20 cellular contexts compared by ENCODE assay signal in the genomic region with DNA sequence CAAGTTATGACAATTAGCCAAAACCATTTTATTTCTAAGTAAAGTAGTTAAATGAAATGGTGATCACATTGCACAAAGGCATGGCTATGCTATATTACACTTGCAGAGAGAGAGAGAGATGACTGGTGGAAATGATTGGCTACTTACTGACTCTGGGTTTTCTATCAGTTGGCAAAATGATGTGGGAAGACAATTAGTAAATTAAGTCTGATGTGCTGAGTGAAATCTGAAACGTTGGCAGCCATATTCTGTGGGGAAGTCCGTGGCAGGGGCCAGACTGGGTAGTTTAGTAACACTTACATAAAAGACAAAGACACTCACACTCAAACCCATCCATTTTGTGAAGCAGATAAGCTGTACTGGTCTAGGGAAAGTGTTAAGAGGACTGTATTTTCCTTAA.
A peak's percentile ranks its signal among the peaks of the same experiment; 100 is the strongest.
DNase-seq lines count a peak whose midpoint lies in the region; ATAC-seq and TF ChIP-seq lines count a peak whose summit lies in the region.
"Had no signal": no experiment of that assay in that cellular context is flagged by ENCODE, and none has a peak within 500 bp of the region (broad histone marks: within the 10 kb centered on the region; RNA-seq: fewer than 3 reads in every experiment).

No MANE protein-coding gene starts in this region.

- H3K4me1 Mint-ChIP-seq in activated T-cell treated with anti-CD3 and anti-CD28 coated beads, Interleukin-2, amount 50 U/mL, for 24 hours (ENCODE audit: low read depth) = peaks cover 28% of the 10 kb centered on the region
- H3K4me1 Mint-ChIP-seq in GM23338 = peaks cover 34% of the 10 kb centered on the region

- no CpG with 5 or more reads among the region's 2 CpGs for WGBS in neuronal stem cell (ENCODE audit: extremely low coverage in 2 of 2, insufficient read length in 2 of 2, insufficient replicate concordance in 1 of 2), 2 donors

- H3K27ac Mint-ChIP-seq in activated T-cell treated with anti-CD3 and anti-CD28 coated beads, Interleukin-2, amount 50 U/mL, for 24 hours = peak overlapping the region; percentile 31
- peak overlapping the region; percentile 30 for H3K27ac Mint-ChIP-seq in GM23338

- H3K9ac ChIP-seq in DND-41 (ENCODE audit: low read depth, low read length) (no peak overlapping the region), neuronal stem cell (ENCODE audit: low read depth, low read length, poor library complexity) (no peak overlapping the region)
- H3K9ac ChIP-seq: SK-N-SH had no signal

- peak overlapping the region; percentile 17; the same call in 1 of the 2 replicates for H2AFZ ChIP-seq in DND-41 (ENCODE audit: low read depth, low read length)
- H2AFZ ChIP-seq in GM23338 = no peak overlapping the region
- H2AFZ ChIP-seq in neuronal stem cell (ENCODE audit: low read length) = peak overlapping the region; percentile 32

- no peaks in the 10 kb centered on the region for H3K9me3 Mint-ChIP-seq in activated T-cell treated with anti-CD3 and anti-CD28 coated beads, Interleukin-2, amount 50 U/mL, for 24 hours
- peaks cover 9% of the 10 kb centered on the region for H3K9me3 Mint-ChIP-seq in GM23338

- no peak for TF ChIP-seq CTCF in DND-41 (IDR thresholded peaks at IDR 0.05; ENCODE audit: borderline replicate concordance, extremely low read depth, low read length, poor library complexity, severe bottlenecking)
- TF ChIP-seq CTCF in GM23338 (conservative IDR thresholded peaks at IDR 0.05; ENCODE audit: low read depth in 2 of 2) = no peak

- H3K27ac ChIP-seq in DND-41 (ENCODE audit: low read length) = no peak overlapping the region
- H3K27ac ChIP-seq in GM23338 (ENCODE audit: low read depth) = no peak overlapping the region
- H3K27ac ChIP-seq in neuronal stem cell (replicated peaks; ENCODE audit: low read length) = no peak overlapping the region
- H3K27ac ChIP-seq: RWPE1 had no signal

- H3K36me3 Mint-ChIP-seq in activated T-cell treated with anti-CD3 and anti-CD28 coated beads, Interleukin-2, amount 50 U/mL, for 24 hours (ENCODE audit: low read depth) = no peaks in the 10 kb centered on the region
- H3K36me3 Mint-ChIP-seq in GM23338 (ENCODE audit: low read depth) = peaks cover 10% of the 10 kb centered on the region

- H3K79me1 ChIP-seq in neuronal stem cell (ENCODE audit: low read depth, low read length) = no peaks in the 10 kb centered on the region

- H3K14ac ChIP-seq in neuronal stem cell (ENCODE audit: low read length) = no peak overlapping the region

- no peak overlapping the region for H2BK15ac ChIP-seq in neuronal stem cell (ENCODE audit: low read length)

- H3K18ac ChIP-seq in neuronal stem cell (ENCODE audit: low read length) = no peak overlapping the region

- H3K4me1 ChIP-seq in DND-41 (ENCODE audit: insufficient read depth, low read length) (no peaks in the 10 kb centered on the region), GM23338 (ENCODE audit: insufficient read depth) (peaks cover 26% of the 10 kb centered on the region), neuronal stem cell (ENCODE audit: control insufficient read depth in 2 of 2, insufficient read depth in 1 of 2, low read depth in 1 of 2, low read length in 2 of 2) (peaks cover 0 to 6% of the 10 kb centered on the region in 2 donors)
- H3K4me1 ChIP-seq: BE2C had no signal

- no peak overlapping the region for H4K91ac ChIP-seq in neuronal stem cell (ENCODE audit: low read depth, low read length, poor library complexity)

- no peaks in the 10 kb centered on the region for H3F3A ChIP-seq in GM23338 (replicated peaks; ENCODE audit: low read depth)

- H3K23ac ChIP-seq in neuronal stem cell (ENCODE audit: low read depth, low read length, poor library complexity) = no peak overlapping the region

- no peak overlapping the region for H2BK12ac ChIP-seq in neuronal stem cell (ENCODE audit: low read length)

- no peak overlapping the region for H3K4ac ChIP-seq in neuronal stem cell (ENCODE audit: low read length)

- peaks cover 41% of the 10 kb centered on the region for H3K27me3 Mint-ChIP-seq in activated T-cell treated with anti-CD3 and anti-CD28 coated beads, Interleukin-2, amount 50 U/mL, for 24 hours
- peaks cover 7% of the 10 kb centered on the region for H3K27me3 Mint-ChIP-seq in GM23338 (ENCODE audit: insufficient read depth, low read depth, poor library complexity)

- no peak overlapping the region for H2AK5ac ChIP-seq in neuronal stem cell (ENCODE audit: low read depth, low read length)

- no peak overlapping the region for H3K4me2 ChIP-seq in DND-41 (ENCODE audit: insufficient read depth, low read length)
- H3K4me2 ChIP-seq in GM23338 = no peak overlapping the region
- no peak overlapping the region for H3K4me2 ChIP-seq in neuronal stem cell (ENCODE audit: insufficient read depth, low read length, poor library complexity, severe bottlenecking)
- H3K4me2 ChIP-seq: SK-N-SH had no signal

- no peak overlapping the region for H4K8ac ChIP-seq in neuronal stem cell (ENCODE audit: low read depth, low read length)

- peaks cover 4% of the 10 kb centered on the region; the same call in 1 of the 2 replicates for H3K9me2 ChIP-seq in GM23338 (ENCODE audit: insufficient read depth)
- H3K9me2 ChIP-seq: SK-N-SH had no signal

- ATAC-seq in DND-41 (ENCODE audit: insufficient read depth, low read depth) (no peak), GM23338 (no peak)

- H4K20me1 ChIP-seq in DND-41 (ENCODE audit: insufficient read depth, low read length) (no peaks in the 10 kb centered on the region), GM23338 (replicated peaks; ENCODE audit: insufficient read depth) (no peaks in the 10 kb centered on the region)

- H3K4me3 ChIP-seq in DND-41 (ENCODE audit: low read depth in 1 of 2, low read length in 2 of 2) (no peak overlapping the region), GM23338 (no peak overlapping the region), neuronal stem cell (ENCODE audit: low read length in 2 of 2) (no peak overlapping the region)

- H3K79me2 ChIP-seq in DND-41 (ENCODE audit: insufficient read depth, low read length) (no peaks in the 10 kb centered on the region), GM23338 (replicated peaks; ENCODE audit: insufficient read depth) (no peaks in the 10 kb centered on the region)

- H3K36me3 ChIP-seq in DND-41 (ENCODE audit: insufficient read depth, low read length) = no peaks in the 10 kb centered on the region
- H3K36me3 ChIP-seq in GM23338 (ENCODE audit: insufficient read depth) = no peaks in the 10 kb centered on the region
- no peaks in the 10 kb centered on the region for H3K36me3 ChIP-seq in neuronal stem cell (replicated peaks in 1 of 2; ENCODE audit: control insufficient read depth in 2 of 2, insufficient read depth in 2 of 2, low read length in 2 of 2)
- H3K36me3 ChIP-seq: BE2C had no signal

- DNase-seq in activated T-cell treated with anti-CD3 and anti-CD28 coated beads, Interleukin-2, amount 50 U/mL, for 24 hours = no peak
- no peak for DNase-seq in activated T-cell treated with anti-CD3 and anti-CD28 coated beads, Interleukin-2, amount 50 U/mL, for 1 hour
- no peak for DNase-seq in DND-41
- DNase-seq in GM23338 (ENCODE audit: low spot score) = no peak
- no peak for DNase-seq in neuronal stem cell (ENCODE audit: low spot score)
- no peak for DNase-seq in EL
- DNase-seq in SK-N-DZ (ENCODE audit: low spot score) = no peak
- DNase-seq: BE2C; DMS53; HCEC 1CT; IMR-90; NCI-H1105; NCI-H146; NCI-H2029; NCI-H2227 treated with DMSO at 0.1 percent for 48 hours; NCI-H510A; NK-92 treated with Interleukin-12 subunit alpha and Interleukin-12 subunit beta, amount 100 ng/mL, for 24 hours; SHP77 treated with DMSO at 0.1 percent for 48 hours; SK-N-SH had no signal

- no peak overlapping the region for H2BK120ac ChIP-seq in neuronal stem cell (ENCODE audit: low read depth, low read length)

- no peak overlapping the region for H2BK5ac ChIP-seq in neuronal stem cell (ENCODE audit: low read length)

- H3K4me3 Mint-ChIP-seq in activated T-cell treated with anti-CD3 and anti-CD28 coated beads, Interleukin-2, amount 50 U/mL, for 24 hours = no peak overlapping the region
- no peak overlapping the region for H3K4me3 Mint-ChIP-seq in GM23338

- H3K9me3 ChIP-seq in DND-41 (ENCODE audit: insufficient read depth, low read length, severe bottlenecking) (no peaks in the 10 kb centered on the region), neuronal stem cell (replicated peaks in 1 of 2; ENCODE audit: control insufficient read depth in 2 of 2, insufficient read depth in 1 of 2, low read depth in 1 of 2, low read length in 2 of 2) (peaks cover 0 to 2% of the 10 kb centered on the region in 2 donors)
- H3K9me3 ChIP-seq: BE2C, SK-N-SH had no signal

- H3K27me3 ChIP-seq in DND-41 (ENCODE audit: insufficient read depth, low read length, poor library complexity) (no peaks in the 10 kb centered on the region), GM23338 (ENCODE audit: insufficient read depth) (no peaks in the 10 kb centered on the region), neuronal stem cell (ENCODE audit: control insufficient read depth in 3 of 3, insufficient read depth in 3 of 3, low read depth in 1 of 3, low read length in 3 of 3) (no peaks in the 10 kb centered on the region)
- H3K27me3 ChIP-seq: BE2C had no signal

TF ChIP-seq in GM23338, 12 proteins besides CTCF, POLR2A, EP300 and RAD21 (continues in another document):
- TF ChIP-seq, protein P1, sequence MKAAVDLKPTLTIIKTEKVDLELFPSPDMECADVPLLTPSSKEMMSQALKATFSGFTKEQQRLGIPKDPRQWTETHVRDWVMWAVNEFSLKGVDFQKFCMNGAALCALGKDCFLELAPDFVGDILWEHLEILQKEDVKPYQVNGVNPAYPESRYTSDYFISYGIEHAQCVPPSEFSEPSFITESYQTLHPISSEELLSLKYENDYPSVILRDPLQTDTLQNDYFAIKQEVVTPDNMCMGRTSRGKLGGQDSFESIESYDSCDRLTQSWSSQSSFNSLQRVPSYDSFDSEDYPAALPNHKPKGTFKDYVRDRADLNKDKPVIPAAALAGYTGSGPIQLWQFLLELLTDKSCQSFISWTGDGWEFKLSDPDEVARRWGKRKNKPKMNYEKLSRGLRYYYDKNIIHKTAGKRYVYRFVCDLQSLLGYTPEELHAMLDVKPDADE (IDR thresholded peaks at IDR 0.05) = no peak
- TF ChIP-seq POLR2AphosphoS5 (IDR thresholded peaks at IDR 0.05; ENCODE audit: low read depth) = no peak
- no peak for TF ChIP-seq ZNF114 (CRISPR knock-in tag; IDR thresholded peaks at IDR 0.05)
